Comparison of ENCODE assay signal across 14 cellular contexts in genomic region chr19:28793391-28794168, GRCh38.
A peak's percentile ranks its signal among the peaks of the same experiment; 100 is the strongest.
DNase-seq lines count a peak whose midpoint lies in the region; ATAC-seq and TF ChIP-seq lines count a peak whose summit lies in the region.
"Had no signal": no experiment of that assay in that cellular context is flagged by ENCODE, and none has a peak within 500 bp of the region (broad histone marks: within the 10 kb centered on the region; RNA-seq: fewer than 3 reads in every experiment).

No MANE protein-coding gene starts in this region.

- peaks cover 12% of the 10 kb centered on the region for H3K9me3 Mint-ChIP-seq in activated T-cell treated with anti-CD3 and anti-CD28 coated beads, Interleukin-2, amount 50 U/mL, for 24 hours

- H3K4me1 Mint-ChIP-seq in activated T-cell treated with anti-CD3 and anti-CD28 coated beads, Interleukin-2, amount 50 U/mL, for 24 hours (ENCODE audit: low read depth) = peaks cover 4% of the 10 kb centered on the region

- H3K9me3 ChIP-seq in esophagus muscularis mucosa (no peaks in the 10 kb centered on the region), thymus (ENCODE audit: control insufficient read depth) (no peaks in the 10 kb centered on the region)
- H3K9me3 ChIP-seq: sigmoid colon had no signal

- no peak overlapping the region for H3K27ac Mint-ChIP-seq in activated T-cell treated with anti-CD3 and anti-CD28 coated beads, Interleukin-2, amount 50 U/mL, for 24 hours
- H3K27ac Mint-ChIP-seq: effector memory CD8-positive, alpha-beta T cell had no signal

- 2% methylated on average over 6 of the region's 97 CpGs for WGBS in esophagus muscularis mucosa
- WGBS in thymus = 6% methylated on average over 97 of the region's 97 CpGs

- H3K27me3 ChIP-seq in esophagus muscularis mucosa (peaks cover 0 to 25% (median 12%) of the 10 kb centered on the region in 4 donors), thymus (ENCODE audit: control insufficient read depth, insufficient read depth) (peaks cover 14% of the 10 kb centered on the region)

- H3K36me3 Mint-ChIP-seq in activated T-cell treated with anti-CD3 and anti-CD28 coated beads, Interleukin-2, amount 50 U/mL, for 24 hours (ENCODE audit: low read depth) = peaks cover 3% of the 10 kb centered on the region

- TF ChIP-seq EP300 in esophagus muscularis mucosa (IDR thresholded peaks at IDR 0.05) = no peak

- no peak for TF ChIP-seq POLR2A in esophagus muscularis mucosa (IDR thresholded peaks at IDR 0.05; ENCODE audit: low read depth)

- no peak for ATAC-seq in GM21576 (IDR thresholded peaks at IDR 0.05; ENCODE audit: unreplicated experiment)
- ATAC-seq in GM21526 (IDR thresholded peaks at IDR 0.05; ENCODE audit: low FRiP score, unreplicated experiment) = no peak
- ATAC-seq: effector memory CD8-positive, alpha-beta T cell had no signal

- peak overlapping the region; percentile 20 for H3K4me3 Mint-ChIP-seq in activated T-cell treated with anti-CD3 and anti-CD28 coated beads, Interleukin-2, amount 50 U/mL, for 24 hours
- H3K4me3 Mint-ChIP-seq: effector memory CD8-positive, alpha-beta T cell had no signal

- H3K27ac ChIP-seq in esophagus muscularis mucosa (replicated peaks in 1 of 4) (no peak overlapping the region), thymus (ENCODE audit: low read depth) (no peak overlapping the region)
- H3K27ac ChIP-seq: GM23248, sigmoid colon, upper lobe of left lung had no signal

- no peak for DNase-seq in activated T-cell treated with anti-CD3 and anti-CD28 coated beads, Interleukin-2, amount 50 U/mL, for 24 hours
- DNase-seq in activated T-cell treated with anti-CD3 and anti-CD28 coated beads, Interleukin-2, amount 50 U/mL, for 48 hours = no peak
- DNase-seq in esophagus muscularis mucosa (ENCODE audit: extremely low spot score) (no peak), kidney tubule cell (ENCODE audit: low spot score) (peak; percentile 2), medulla oblongata (ENCODE audit: extremely low spot score) (no peak)
- DNase-seq: effector memory CD8-positive, alpha-beta T cell; GM23248; NCI-H1436 treated with DMSO at 0.1 percent for 48 hours; NCI-H69; sigmoid colon had no signal

- H3K27me3 Mint-ChIP-seq in activated T-cell treated with anti-CD3 and anti-CD28 coated beads, Interleukin-2, amount 50 U/mL, for 24 hours = peaks cover 54% of the 10 kb centered on the region

- TF ChIP-seq CTCF in esophagus muscularis mucosa (IDR thresholded peaks at IDR 0.05) = no peak

- H3K36me3 ChIP-seq in esophagus muscularis mucosa (no peaks in the 10 kb centered on the region), thymus (ENCODE audit: control insufficient read depth, insufficient read depth) (no peaks in the 10 kb centered on the region)
- H3K36me3 ChIP-seq: sigmoid colon, upper lobe of left lung had no signal

- peaks cover 0 to 10% (median 4%) of the 10 kb centered on the region in 4 donors for H3K4me1 ChIP-seq in esophagus muscularis mucosa
- no peaks in the 10 kb centered on the region for H3K4me1 ChIP-seq in thymus (ENCODE audit: control insufficient read depth, insufficient read depth, low read length)

- intact Hi-C loops in esophagus muscularis mucosa (cut with DNase I) = no loop called here

- H3K4me3 ChIP-seq in esophagus muscularis mucosa (peak overlapping the region in 3 of 4 donors; percentile 18 to 25 (median 22)), thymus (ENCODE audit: low read length) (peak overlapping the region; percentile 14)
- H3K4me3 ChIP-seq: GM23248, upper lobe of left lung had no signal
